Comparison of ENCODE assay signal across 8 cellular contexts in the genomic region with DNA sequence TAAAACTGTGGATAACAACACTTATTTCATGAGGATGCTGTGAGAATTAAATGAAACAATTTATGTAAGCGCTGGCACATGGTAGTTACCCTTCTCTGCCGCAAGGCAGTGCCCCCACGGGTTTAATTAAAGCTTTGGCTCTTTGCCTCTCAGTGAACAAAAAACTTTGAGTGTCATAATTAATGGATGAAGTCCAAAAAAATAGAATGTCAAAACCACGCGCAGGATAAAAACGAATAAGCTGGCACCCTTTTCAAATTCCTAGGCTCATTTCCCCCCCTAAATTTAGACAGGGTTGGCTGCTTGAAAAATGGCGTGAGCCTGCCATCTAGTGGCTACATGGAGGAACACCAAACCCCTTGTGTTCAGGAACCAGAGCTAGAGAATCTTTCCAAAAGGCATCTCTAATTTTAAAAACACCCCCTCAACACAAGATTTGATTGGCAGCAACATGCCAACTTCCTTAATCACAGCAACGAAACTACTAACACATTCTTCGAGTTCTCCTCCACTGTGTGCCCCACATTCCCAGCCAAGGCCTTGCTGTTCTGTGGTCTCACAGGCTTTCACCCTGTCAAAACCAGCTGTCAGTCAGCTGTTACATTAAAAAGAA. TPM values are rescaled to one million over a fixed set of nuclear protein-coding genes. Genes with fewer than 3 reads are reported as not detected.
DNase-seq lines count a peak whose midpoint lies in the region; ATAC-seq and TF ChIP-seq lines count a peak whose summit lies in the region.

No MANE protein-coding gene starts in this region.

- H3K27me3 ChIP-seq in DND-41 (ENCODE audit: insufficient read depth, low read length, poor library complexity) = peaks cover 2% of the 10 kb centered on the region
- peaks cover 1% of the 10 kb centered on the region for H3K27me3 ChIP-seq in prostate gland (replicated peaks; ENCODE audit: insufficient read depth)

- DNase-seq in DND-41 = peak; percentile 60
- peak; percentile 73 for DNase-seq in HT-29 (ENCODE audit: low spot score)
- DNase-seq in RWPE1 (ENCODE audit: low spot score) = peak; percentile 80
- peak; percentile 2 to 53 (median 12) for DNase-seq in activated naive CD4-positive, alpha-beta T cell (lab: John Stamatoyannopoulos, UW)
- peak; percentile 70 for DNase-seq in glutamatergic neuron
- peak; percentile 31 for DNase-seq in prostate gland (ENCODE audit: low spot score)
- DNase-seq in 8988T = no peak

- H4K20me1 ChIP-seq in DND-41 (ENCODE audit: insufficient read depth, low read length) = no peaks in the 10 kb centered on the region

- H2AFZ ChIP-seq in DND-41 (ENCODE audit: low read depth, low read length) = no peak overlapping the region

- H3K27me3 Mint-ChIP-seq in glutamatergic neuron (ENCODE audit: unreplicated experiment) = peaks cover 2% of the 10 kb centered on the region

- H3K9me3 Mint-ChIP-seq in glutamatergic neuron (ENCODE audit: unreplicated experiment) = peaks cover 3% of the 10 kb centered on the region

- H3K27ac Mint-ChIP-seq in glutamatergic neuron (ENCODE audit: unreplicated experiment) = no peak overlapping the region

- H3K9ac ChIP-seq in DND-41 (ENCODE audit: low read depth, low read length) = no peak overlapping the region

- 5% methylated on average over 9 of the region's 9 CpGs for WGBS in prostate gland

- TF ChIP-seq CTCF in DND-41 (IDR thresholded peaks at IDR 0.05; ENCODE audit: borderline replicate concordance, extremely low read depth, low read length, poor library complexity, severe bottlenecking) (peak; percentile 86), RWPE1 (conservative IDR thresholded peaks at IDR 0.05; ENCODE audit: low read depth) (peak; percentile 95), glutamatergic neuron (IDR thresholded peaks at IDR 0.05; ENCODE audit: partially characterized antibody, unreplicated experiment) (peak; percentile 91), prostate gland (IDR thresholded peaks at IDR 0.05) (peak; percentile 66 to 76 (median 68))

- H3K4me2 ChIP-seq in DND-41 (ENCODE audit: insufficient read depth, low read length) = no peak overlapping the region

- CTCF ChIA-PET in RWPE1 (lab: Yijun Ruan, JAX) = interaction anchor here (0.6 to 1.2 kb wide), 19 partner anchors 10 to 1865 kb away, joined by 3 to 6 read pairs (median 3); no protein-coding TSS in a partner anchor

- H3K4me1 ChIP-seq in DND-41 (ENCODE audit: insufficient read depth, low read length) (peaks cover 6% of the 10 kb centered on the region; the same call in 1 of the 2 replicates), prostate gland (replicated peaks) (no peaks in the 10 kb centered on the region)

- intact Hi-C loops in prostate gland (cut with DNase I) = loop anchor here (10.0 kb wide), 1 partner anchor 1864 kb away; a partner anchor contains a TSS

- H3K36me3 ChIP-seq in DND-41 (ENCODE audit: insufficient read depth, low read length) = no peaks in the 10 kb centered on the region
- no peaks in the 10 kb centered on the region for H3K36me3 ChIP-seq in prostate gland

- no peak overlapping the region for H3K27ac ChIP-seq in DND-41 (ENCODE audit: low read length)
- no peak overlapping the region for H3K27ac ChIP-seq in RWPE1
- no peak overlapping the region for H3K27ac ChIP-seq in prostate gland

- no peaks in the 10 kb centered on the region for H3K9me3 ChIP-seq in DND-41 (ENCODE audit: insufficient read depth, low read length, severe bottlenecking)
- no peaks in the 10 kb centered on the region for H3K9me3 ChIP-seq in prostate gland

- H3K4me3 ChIP-seq in DND-41 (ENCODE audit: low read depth in 1 of 2, low read length in 2 of 2) = no peak overlapping the region
- H3K4me3 ChIP-seq in prostate gland = no peak overlapping the region

- H3K79me2 ChIP-seq in DND-41 (ENCODE audit: insufficient read depth, low read length) = no peaks in the 10 kb centered on the region

- POLR2A ChIA-PET in RWPE1 (lab: Yijun Ruan, JAX; ENCODE audit: low non-redundant PET) = no interaction called here

- H3K4me1 Mint-ChIP-seq in glutamatergic neuron (ENCODE audit: low read depth, unreplicated experiment) = peaks cover 3% of the 10 kb centered on the region

- no peak for TF ChIP-seq POLR2A in prostate gland (IDR thresholded peaks at IDR 0.05)

- no peak overlapping the region for H3K4me3 Mint-ChIP-seq in glutamatergic neuron (ENCODE audit: unreplicated experiment)

- H3K36me3 Mint-ChIP-seq in glutamatergic neuron (ENCODE audit: unreplicated experiment) = no peaks in the 10 kb centered on the region

- ATAC-seq in DND-41 (ENCODE audit: insufficient read depth, low read depth) (peak; percentile 90), GM21423 (IDR thresholded peaks at IDR 0.05; ENCODE audit: unreplicated experiment) (peak; percentile 71)

RNA-seq across cellular contexts. Expression of a gene that starts 29.0 kb away (rescaled TPM):
- total RNA-seq in HT-29 (2014; rRNA removed; shearing (Covaris generic)) = 66.5 and 69.9 TPM in 2 replicates
- total RNA-seq in glutamatergic neuron (ENCODE audit: unreplicated experiment) = 149 TPM
- total RNA-seq in prostate gland = 100 to 1,000 TPM; 107 to 181 TPM

RNA-seq across cellular contexts. Expression of a gene that starts 51.5 kb away (rescaled TPM):
- 18.4 and 20.8 TPM in 2 replicates for total RNA-seq in HT-29 (2014; rRNA removed; shearing (Covaris generic))
- total RNA-seq in glutamatergic neuron (ENCODE audit: unreplicated experiment) = 19.2 TPM
- 1 to 10 TPM; 8.0 to 8.6 TPM for total RNA-seq in prostate gland

RNA-seq across cellular contexts. Expression of a gene that starts 52.0 kb away (rescaled TPM):
- 15.9 and 18.3 TPM in 2 replicates for total RNA-seq in HT-29 (2014; rRNA removed; shearing (Covaris generic))
- total RNA-seq in glutamatergic neuron (ENCODE audit: unreplicated experiment) (7.4 TPM), prostate gland (1 to 10 TPM; 1.7 to 1.8 TPM)
